ENCODE assay signal across 16 cellular contexts in the genomic region with DNA sequence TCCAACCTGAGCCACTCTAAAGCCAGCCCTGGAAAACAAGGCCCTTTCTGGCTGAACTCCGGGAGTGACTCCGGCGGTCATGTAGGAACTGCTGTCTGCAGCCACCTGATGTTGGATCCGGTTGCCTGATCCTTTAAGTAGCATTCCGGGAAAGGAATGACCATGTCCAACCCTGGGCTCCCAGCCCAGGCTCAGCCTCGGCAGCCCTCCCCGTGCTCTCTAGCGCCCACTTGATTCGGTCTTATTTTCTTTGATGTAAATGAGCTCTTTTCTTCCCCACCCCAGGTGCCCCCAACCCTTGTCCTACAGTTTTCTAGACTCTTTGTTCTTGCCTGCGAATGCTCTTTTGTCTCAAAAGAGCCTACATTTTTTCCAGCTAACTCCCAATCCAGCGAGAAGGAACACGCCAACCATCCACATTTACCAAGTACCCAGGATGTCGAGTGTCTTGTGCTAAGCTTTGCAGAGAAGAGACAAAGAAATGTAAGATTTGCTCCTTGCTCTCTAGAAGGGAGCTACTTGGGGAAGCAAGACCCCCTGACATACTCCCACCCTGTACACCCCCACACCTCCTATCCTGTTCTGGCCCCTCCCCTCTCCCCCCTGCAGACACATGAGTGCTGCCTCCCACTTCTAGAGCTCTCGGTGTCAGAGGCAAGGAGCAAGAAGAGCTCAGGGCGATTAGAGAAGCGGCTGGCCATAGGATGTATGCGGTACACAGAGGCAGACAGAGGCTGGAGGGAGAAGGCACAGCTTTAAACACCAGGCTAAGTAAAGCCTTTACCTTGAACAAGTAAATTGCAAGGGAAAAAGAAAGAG. TPM values are rescaled to one million over a fixed set of nuclear protein-coding genes. Genes with fewer than 3 reads are reported as not detected.
DNase-seq lines count a peak whose midpoint lies in the region; ATAC-seq and TF ChIP-seq lines count a peak whose summit lies in the region.
"Had no signal": no experiment of that assay in that cellular context is flagged by ENCODE, and none has a peak within 500 bp of the region (broad histone marks: within the 10 kb centered on the region; RNA-seq: fewer than 3 reads in every experiment).

No MANE protein-coding gene starts in this region.

- H3K9ac ChIP-seq in smooth muscle cell (ENCODE audit: low read depth): no peak overlapping the region

- peaks cover 88% of the 10 kb centered on the region for H3K36me3 Mint-ChIP-seq in activated T-cell treated with anti-CD3 and anti-CD28 coated beads, Interleukin-2, amount 50 U/mL, for 24 hours (ENCODE audit: low read depth)

- no peaks in the 10 kb centered on the region for H4K20me1 ChIP-seq in smooth muscle cell (ENCODE audit: low read depth)

- DNase-seq in activated effector memory CD4-positive, alpha-beta T cell treated with anti-CD3 and anti-CD28 coated beads, Interleukin-2, amount 50 U/mL, for 16 hours: peak; percentile 31
- DNase-seq in activated effector memory CD4-positive, alpha-beta T cell treated with Interleukin-2 at 50 U/mL for 16 hours: no peak
- DNase-seq in heart right ventricle: peak; percentile 40 to 41
- peak; percentile 66 for DNase-seq in medulla oblongata (ENCODE audit: extremely low spot score)
- no peak for DNase-seq in upper lobe of right lung
- DNase-seq in smooth muscle cell (lab: John Stamatoyannopoulos, UW; ENCODE audit: unreplicated experiment): no peak
- DNase-seq in GM03348 (ENCODE audit: low spot score): no peak
- DNase-seq in activated T-cell treated with anti-CD3 and anti-CD28 coated beads, Interleukin-2, amount 50 U/mL, for 24 hours: no peak
- DNase-seq: activated naive CD8-positive, alpha-beta T cell treated with anti-CD3 and anti-CD28 coated beads, Interleukin-2, amount 50 U/mL, for 24 hours; CD8-positive, alpha-beta T cell; MV-4-11; NCI-H226; T-cell had no signal

- ATAC-seq in heart right ventricle (peak in 7 of 8 donors; percentile 77 to 95 (median 88)), upper lobe of right lung (peak; percentile 82)
- ATAC-seq: activated CD4-positive, CD25-positive, alpha-beta regulatory T cell treated with anti-CD3 and anti-CD28 coated beads, Interleukin-2, amount 50 U/mL, for 24 hours; activated naive CD8-positive, alpha-beta T cell treated with anti-CD3 and anti-CD28 coated beads, Interleukin-2, amount 50 U/mL, for 24 hours; CD8-positive, alpha-beta T cell; T-cell had no signal

- H3K9me3 ChIP-seq in heart right ventricle: no peaks in the 10 kb centered on the region
- no peaks in the 10 kb centered on the region for H3K9me3 ChIP-seq in upper lobe of right lung
- H3K9me3 ChIP-seq in smooth muscle cell (replicated peaks; ENCODE audit: low read depth): no peaks in the 10 kb centered on the region
- H3K9me3 ChIP-seq: tibial nerve had no signal

- H3K4me1 ChIP-seq in heart right ventricle (peaks cover 0 to 16% (median 3%) of the 10 kb centered on the region in 9 donors), upper lobe of right lung (peaks cover 4% of the 10 kb centered on the region), smooth muscle cell (ENCODE audit: low read depth) (peaks cover 9% of the 10 kb centered on the region)
- H3K4me1 ChIP-seq: tibial nerve had no signal

- no peaks in the 10 kb centered on the region for H3K4me1 Mint-ChIP-seq in activated T-cell treated with anti-CD3 and anti-CD28 coated beads, Interleukin-2, amount 50 U/mL, for 24 hours (ENCODE audit: low read depth)
- H3K4me1 Mint-ChIP-seq: activated naive CD8-positive, alpha-beta T cell treated with anti-CD3 and anti-CD28 coated beads, Interleukin-2, amount 50 U/mL, for 24 hours; T-cell had no signal

- H3K27me3 Mint-ChIP-seq in activated T-cell treated with anti-CD3 and anti-CD28 coated beads, Interleukin-2, amount 50 U/mL, for 24 hours: no peaks in the 10 kb centered on the region
- H3K27me3 Mint-ChIP-seq: activated naive CD8-positive, alpha-beta T cell treated with anti-CD3 and anti-CD28 coated beads, Interleukin-2, amount 50 U/mL, for 24 hours; dendritic cell treated with granulocyte-macrophage colony-stimulating factor and Interleukin-4, amounts not matched to agents 40 ng/mL and 50 ng/mL, for 4 days; T-cell had no signal

- H3K4me2 ChIP-seq in smooth muscle cell: no peak overlapping the region

- peak in 5 of 9 donors; percentile 17 to 46 (median 23) for TF ChIP-seq CTCF in heart right ventricle (IDR thresholded peaks at IDR 0.05)
- no peak for TF ChIP-seq CTCF in upper lobe of right lung (IDR thresholded peaks at IDR 0.05)
- TF ChIP-seq CTCF in smooth muscle cell (IDR thresholded peaks at IDR 0.05; ENCODE audit: borderline replicate concordance, insufficient read depth, poor library complexity, severe bottlenecking): no peak

- intact Hi-C loops in heart right ventricle (cut with DNase I) (loop anchor here in 1 of 10 donors (10.0 kb wide), 1 partner anchor 74 kb away; no protein-coding TSS in a partner anchor), upper lobe of right lung (cut with DNase I) (no loop called here)

- H3K79me2 ChIP-seq in smooth muscle cell (ENCODE audit: low read depth): no peaks in the 10 kb centered on the region

- H3K4me3 ChIP-seq in heart right ventricle (no peak overlapping the region), upper lobe of right lung (no peak overlapping the region), smooth muscle cell (no peak overlapping the region)
- H3K4me3 ChIP-seq: tibial nerve had no signal

- 56 to 70% methylated on average over 17 of the region's 17 CpGs for WGBS in heart right ventricle, 2 donors
- 64% methylated on average over 17 of the region's 17 CpGs for WGBS in smooth muscle cell (ENCODE audit: low lambda C conversion rate)

- H2AFZ ChIP-seq in smooth muscle cell (ENCODE audit: low read depth): no peak overlapping the region

- H3F3A ChIP-seq in smooth muscle cell (ENCODE audit: low read depth): no peaks in the 10 kb centered on the region

- no peak overlapping the region for H3K27ac Mint-ChIP-seq in activated T-cell treated with anti-CD3 and anti-CD28 coated beads, Interleukin-2, amount 50 U/mL, for 24 hours
- H3K27ac Mint-ChIP-seq: activated naive CD8-positive, alpha-beta T cell treated with anti-CD3 and anti-CD28 coated beads, Interleukin-2, amount 50 U/mL, for 24 hours; CD8-positive, alpha-beta T cell; dendritic cell treated with granulocyte-macrophage colony-stimulating factor and Interleukin-4, amounts not matched to agents 40 ng/mL and 50 ng/mL, for 4 days; T-cell had no signal

- H3K27me3 ChIP-seq in heart right ventricle (no peaks in the 10 kb centered on the region), upper lobe of right lung (no peaks in the 10 kb centered on the region), smooth muscle cell (ENCODE audit: low read depth) (no peaks in the 10 kb centered on the region)
- H3K27me3 ChIP-seq: tibial nerve had no signal

- no peak overlapping the region for H3K4me3 Mint-ChIP-seq in activated T-cell treated with anti-CD3 and anti-CD28 coated beads, Interleukin-2, amount 50 U/mL, for 24 hours
- H3K4me3 Mint-ChIP-seq: activated naive CD8-positive, alpha-beta T cell treated with anti-CD3 and anti-CD28 coated beads, Interleukin-2, amount 50 U/mL, for 24 hours; CD8-positive, alpha-beta T cell; dendritic cell treated with granulocyte-macrophage colony-stimulating factor and Interleukin-4, amounts not matched to agents 40 ng/mL and 50 ng/mL, for 4 days; T-cell had no signal

- H3K27ac ChIP-seq in heart right ventricle (peak overlapping the region in 7 of 10 donors; percentile 33 to 62 (median 53)), upper lobe of right lung (no peak overlapping the region), smooth muscle cell (ENCODE audit: low read depth) (no peak overlapping the region)

- H3K36me3 ChIP-seq in heart right ventricle: peaks cover 0 to 100% (median 40%) of the 10 kb centered on the region in 9 donors
- peaks cover 78% of the 10 kb centered on the region for H3K36me3 ChIP-seq in upper lobe of right lung
- peaks cover 14% of the 10 kb centered on the region for H3K36me3 ChIP-seq in smooth muscle cell (ENCODE audit: low read depth)

- H3K9me3 Mint-ChIP-seq in activated T-cell treated with anti-CD3 and anti-CD28 coated beads, Interleukin-2, amount 50 U/mL, for 24 hours: no peaks in the 10 kb centered on the region
- H3K9me3 Mint-ChIP-seq: activated naive CD8-positive, alpha-beta T cell treated with anti-CD3 and anti-CD28 coated beads, Interleukin-2, amount 50 U/mL, for 24 hours; CD8-positive, alpha-beta T cell; dendritic cell treated with granulocyte-macrophage colony-stimulating factor and Interleukin-4, amounts not matched to agents 40 ng/mL and 50 ng/mL, for 4 days; T-cell had no signal

RNA-seq across cellular contexts. Expression of a gene that starts 53.8 kb away (rescaled TPM):
- total RNA-seq in heart right ventricle: 10 to 100 TPM; 10.9 to 15.5 (median 12.9) TPM
- polyA plus RNA-seq in heart right ventricle: 10 to 100 TPM; 12.0 to 28.1 TPM
- 21.2 TPM for total RNA-seq in upper lobe of right lung
- 17.2 and 23.3 TPM in 2 replicates for total RNA-seq in smooth muscle cell
- 17.6 and 20.1 TPM in 2 replicates for polyA plus RNA-seq in smooth muscle cell

Comparison
In these comparisons a context has a peak if more than half of its experiments do, and no peak if none do; other contexts are left out.
1. DNase-seq: peak in activated effector memory CD4-positive, alpha-beta T cell treated with anti-CD3 and anti-CD28 coated beads, Interleukin-2, amount 50 U/mL, for 16 hours (single experiment), heart right ventricle (2 of 2) and medulla oblongata (single experiment); none in activated effector memory CD4-positive, alpha-beta T cell treated with Interleukin-2 at 50 U/mL for 16 hours (single experiment), upper lobe of right lung (single experiment), smooth muscle cell (single experiment), GM03348 (single experiment) and activated T-cell treated with anti-CD3 and anti-CD28 coated beads, Interleukin-2, amount 50 U/mL, for 24 hours (single experiment).
2. H3K27ac ChIP-seq: peak in heart right ventricle (7 of 10); none in upper lobe of right lung (single experiment) and smooth muscle cell (single experiment).
3. CTCF ChIP-seq: peak in heart right ventricle (5 of 9); none in upper lobe of right lung (single experiment) and smooth muscle cell (single experiment).